In genomic region chr2:164538250-164538866, GRCh38 we compare ENCODE assay signal across 8 cellular contexts.
DNase-seq lines count a peak whose midpoint lies in the region; ATAC-seq, FAIRE-seq and TF ChIP-seq lines count a peak whose summit lies in the region.

No MANE protein-coding gene starts in this region.

- H3K4me3 ChIP-seq in GM12875 (ENCODE audit: low read depth, low read length), result no peak overlapping the region
- no peak overlapping the region for H3K4me3 ChIP-seq in astrocyte (ENCODE audit: insufficient read depth, low read depth, low read length)

- no peaks in the 10 kb centered on the region for H3K79me2 ChIP-seq in astrocyte (ENCODE audit: insufficient read depth, low read length)

- H3K36me3 Mint-ChIP-seq in astrocyte (ENCODE audit: low read depth, unreplicated experiment), result no peaks in the 10 kb centered on the region
- no peaks in the 10 kb centered on the region for H3K36me3 Mint-ChIP-seq in activated CD4-positive, alpha-beta memory T cell treated with anti-CD3 and anti-CD28 coated beads for 36 hours

- no peaks in the 10 kb centered on the region for H3K36me3 ChIP-seq in astrocyte (ENCODE audit: insufficient read depth, low read length)

- H4K20me1 ChIP-seq in astrocyte (ENCODE audit: insufficient read depth, low read length), result no peaks in the 10 kb centered on the region

- peak; percentile 50 for ATAC-seq in HG02840 (IDR thresholded peaks at IDR 0.05; ENCODE audit: low FRiP score, unreplicated experiment)
- ATAC-seq in HG03571 (IDR thresholded peaks at IDR 0.05; ENCODE audit: unreplicated experiment), result no peak

- no peak overlapping the region for H2AFZ ChIP-seq in astrocyte (ENCODE audit: low read depth, low read length)

- POLR2A ChIA-PET in activated CD4-positive, alpha-beta memory T cell treated with anti-CD3 and anti-CD28 coated beads for 36 hours (lab: Charles Lee), result no interaction called here

- no peaks in the 10 kb centered on the region for H3K27me3 Mint-ChIP-seq in astrocyte (ENCODE audit: low read depth, unreplicated experiment)
- H3K27me3 Mint-ChIP-seq in activated CD4-positive, alpha-beta memory T cell treated with anti-CD3 and anti-CD28 coated beads for 36 hours, result peaks cover 2% of the 10 kb centered on the region

- CTCF ChIA-PET in activated CD4-positive, alpha-beta memory T cell treated with anti-CD3 and anti-CD28 coated beads for 36 hours (lab: Charles Lee), result interaction anchor here (1.5 kb wide), 1 partner anchor 1358 kb away, joined by 4 read pairs; no protein-coding TSS in a partner anchor

- H3K9me3 ChIP-seq in astrocyte (ENCODE audit: insufficient read depth, low read depth, low read length), result no peaks in the 10 kb centered on the region

- H3K4me1 Mint-ChIP-seq in astrocyte (ENCODE audit: low read depth, unreplicated experiment), result peaks cover 17% of the 10 kb centered on the region
- H3K4me1 Mint-ChIP-seq in activated CD4-positive, alpha-beta memory T cell treated with anti-CD3 and anti-CD28 coated beads for 36 hours (ENCODE audit: low read depth), result no peaks in the 10 kb centered on the region

- intact Hi-C loops in activated CD4-positive, alpha-beta memory T cell treated with anti-CD3 and anti-CD28 coated beads for 36 hours (cut with micrococcal nuclease), result loop anchor here (10.0 kb wide), 1 partner anchor 1194 kb away; no protein-coding TSS in a partner anchor

- no peak overlapping the region for H3K4me2 ChIP-seq in astrocyte (ENCODE audit: low read length)

- no peak overlapping the region for H3K27ac Mint-ChIP-seq in astrocyte (ENCODE audit: unreplicated experiment)
- no peak overlapping the region for H3K27ac Mint-ChIP-seq in activated CD4-positive, alpha-beta memory T cell treated with anti-CD3 and anti-CD28 coated beads for 36 hours

- H3K4me3 Mint-ChIP-seq in astrocyte (ENCODE audit: unreplicated experiment), result no peak overlapping the region
- H3K4me3 Mint-ChIP-seq in activated CD4-positive, alpha-beta memory T cell treated with anti-CD3 and anti-CD28 coated beads for 36 hours, result no peak overlapping the region

- H3K9ac ChIP-seq in astrocyte (ENCODE audit: low read length), result no peak overlapping the region

- DNase-seq in NCI-H2081 (lab: John Stamatoyannopoulos, UW), result peak; percentile 25 to 27
- DNase-seq in astrocyte (ENCODE audit: low read depth), result no peak
- DNase-seq in iPS-NIHi11 (ENCODE audit: low spot score), result peak; percentile 58
- no peak for DNase-seq in activated CD4-positive, CD25-positive, alpha-beta regulatory T cell (lab: John Stamatoyannopoulos, UW)
- DNase-seq in activated CD4-positive, alpha-beta memory T cell treated with anti-CD3 and anti-CD28 coated beads for 36 hours, result no peak

- no peak overlapping the region for H3K27ac ChIP-seq in astrocyte (ENCODE audit: low read depth, low read length)

- peaks cover 8% of the 10 kb centered on the region for H3K4me1 ChIP-seq in astrocyte (ENCODE audit: insufficient read depth, low read length)

- FAIRE-seq in astrocyte (lab: Jason Lieb, UNC), result no peak

- H3K9me3 Mint-ChIP-seq in astrocyte (ENCODE audit: unreplicated experiment), result no peaks in the 10 kb centered on the region
- H3K9me3 Mint-ChIP-seq in activated CD4-positive, alpha-beta memory T cell treated with anti-CD3 and anti-CD28 coated beads for 36 hours, result no peaks in the 10 kb centered on the region

- H3K27me3 ChIP-seq in astrocyte (ENCODE audit: insufficient read depth, low read length), result no peaks in the 10 kb centered on the region

- peak; percentile 45; the same call in 1 of the 2 replicates for TF ChIP-seq CTCF in GM12875 (IDR thresholded peaks at IDR 0.05; ENCODE audit: borderline replicate concordance, insufficient read depth, low read depth, low read length)
- TF ChIP-seq CTCF in astrocyte (IDR thresholded peaks at IDR 0.05; ENCODE audit: insufficient read depth, low read depth, low read length), result peak; percentile 84

Comparison
In these comparisons a context has a peak if more than half of its experiments do, and no peak if none do; other contexts are left out.
1. DNase-seq: peak in NCI-H2081 (2 of 2) and iPS-NIHi11 (single experiment); none in astrocyte (single experiment), activated CD4-positive, CD25-positive, alpha-beta regulatory T cell (0 of 4) and activated CD4-positive, alpha-beta memory T cell treated with anti-CD3 and anti-CD28 coated beads for 36 hours (single experiment).